15 cellular contexts compared by ENCODE assay signal in the genomic region with DNA sequence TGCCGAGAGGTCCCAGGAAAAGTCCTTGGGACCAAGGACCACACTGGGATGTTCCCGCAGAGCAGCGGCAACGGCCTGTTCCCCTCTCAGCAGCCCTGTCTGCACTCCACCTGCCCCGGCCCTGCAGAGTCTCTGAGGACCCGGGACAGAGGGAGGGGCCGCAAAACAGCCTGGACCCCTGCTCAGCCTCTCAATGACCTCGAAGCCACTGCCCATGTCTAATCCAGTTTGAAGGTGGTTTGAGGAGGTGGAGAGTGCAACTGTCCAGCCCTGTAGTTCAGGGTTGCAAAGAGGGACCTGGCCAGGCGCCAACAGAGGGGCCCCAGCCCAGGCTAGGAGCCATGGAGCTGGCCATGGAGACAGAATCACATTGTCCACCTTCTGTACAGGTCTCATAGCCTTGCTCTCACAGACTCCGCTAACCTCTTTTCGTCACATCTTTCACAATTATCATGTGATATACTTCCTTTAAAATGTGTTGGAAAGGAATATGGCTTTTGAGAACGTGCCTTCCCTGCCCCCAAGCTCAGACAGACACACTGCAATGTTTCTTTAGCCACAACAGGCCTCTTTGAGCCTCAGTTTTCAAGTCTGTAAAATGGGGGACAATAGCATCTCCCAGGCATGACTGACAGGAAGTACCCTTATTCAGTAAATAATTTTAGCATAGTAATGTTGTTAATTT. TPM values are rescaled to one million over a fixed set of nuclear protein-coding genes. Genes with fewer than 3 reads are reported as not detected.
DNase-seq lines count a peak whose midpoint lies in the region; ATAC-seq, FAIRE-seq and TF ChIP-seq lines count a peak whose summit lies in the region.
"Had no signal": no experiment of that assay in that cellular context is flagged by ENCODE, and none has a peak within 500 bp of the region (broad histone marks: within the 10 kb centered on the region; RNA-seq: fewer than 3 reads in every experiment).

No MANE protein-coding gene starts in this region.

- DNase-seq in cardiac muscle cell (ENCODE audit: low read depth in 1 of 2, low spot score in 1 of 2) (peak in 1 of 2 donors; percentile 82), left ventricle myocardium superior (no peak), K562 (ENCODE audit: extremely low read depth in 1 of 4, low spot score in 3 of 4) (no peak), aorta (no peak), nucleus accumbens (lab: John Stamatoyannopoulos, UW) (no peak), GM13977 (ENCODE audit: low spot score) (no peak)
- no peak for DNase-seq in naive thymus-derived CD4-positive, alpha-beta T cell
- no peak for DNase-seq in stimulated activated CD4-positive, alpha-beta T cell treated with anti-CD3 and anti-CD28 coated beads, Interleukin-12 subunit alpha, Interleukin-12 subunit beta, amount 100 ng/mL, for 4 hours
- DNase-seq: islet precursor cell; NCI-H774; SHP77; stimulated activated naive CD4-positive, alpha-beta T cell treated with Interleukin-2 at 50 U/mL for 16 hours; T-helper 9 cell had no signal

- no TSS peak for BruUV-seq in K562 (replicated peaks; lab: Mats Ljungman, UMichigan)

- no peak overlapping the region for H3K4me2 ChIP-seq in K562 (ENCODE audit: insufficient read depth, low read length)
- H3K4me2 ChIP-seq: GM23338 had no signal

- peaks cover 17 to 40% (median 24%) of the 10 kb centered on the region in 5 donors for H3K36me3 Mint-ChIP-seq in naive thymus-derived CD4-positive, alpha-beta T cell

- no peaks in the 10 kb centered on the region for H3K27me3 Mint-ChIP-seq in naive thymus-derived CD4-positive, alpha-beta T cell

- intact Hi-C loops in left ventricle myocardium superior (cut with micrococcal nuclease): no loop called here
- intact Hi-C loops in K562 (cut with micrococcal nuclease): no loop called here
- intact Hi-C loops in naive thymus-derived CD4-positive, alpha-beta T cell (cut with micrococcal nuclease): loop anchor here in 1 of 2 donors (2.0 kb wide), 2 partner anchors 17 to 19 kb away; no protein-coding TSS in a partner anchor
- intact Hi-C loops in aorta (cut with DNase I): loop anchor here in 1 of 2 donors (5.0 kb wide), 1 partner anchor 38 kb away; no protein-coding TSS in a partner anchor

- 78% methylated on average over 7 of the region's 12 CpGs for WGBS in K562 (ENCODE audit: insufficient coverage, low coverage, missing lambda C conversion rate)
- WGBS in aorta, 2 donors: 49 to 51% methylated on average over 12 of the region's 12 CpGs

- H3K27me3 ChIP-seq in cardiac muscle cell: no peaks in the 10 kb centered on the region
- H3K27me3 ChIP-seq in K562 (ENCODE audit: control insufficient read depth in 2 of 2, insufficient read depth in 2 of 2, low read length in 2 of 2): no peaks in the 10 kb centered on the region
- H3K27me3 ChIP-seq in naive thymus-derived CD4-positive, alpha-beta T cell (ENCODE audit: control insufficient read depth in 2 of 2, insufficient read depth in 2 of 2, low read length in 2 of 2): no peaks in the 10 kb centered on the region
- H3K27me3 ChIP-seq in aorta (ENCODE audit: control insufficient read depth in 1 of 2, insufficient read depth in 2 of 2, low read length in 1 of 2): no peaks in the 10 kb centered on the region

- H3K4me3 ChIP-seq in cardiac muscle cell (no peak overlapping the region), K562 (no peak overlapping the region), aorta (ENCODE audit: low read length in 2 of 2) (no peak overlapping the region)
- H3K4me3 ChIP-seq in naive thymus-derived CD4-positive, alpha-beta T cell (ENCODE audit: low read length): no peak overlapping the region
- H3K4me3 ChIP-seq: GM23338 had no signal

- H3K27ac Mint-ChIP-seq in naive thymus-derived CD4-positive, alpha-beta T cell: peak overlapping the region in 8 of 9 donors; percentile 72 to 97 (median 87)

- no peak overlapping the region for H2AFZ ChIP-seq in K562 (ENCODE audit: low read depth, low read length)
- H2AFZ ChIP-seq: GM23338 had no signal

- H3K9me3 ChIP-seq in cardiac muscle cell (ENCODE audit: low read depth) (no peaks in the 10 kb centered on the region), K562 (replicated peaks; ENCODE audit: control insufficient read depth, insufficient read depth, low read depth, low read length) (peaks cover 5% of the 10 kb centered on the region; the same call in 1 of the 2 replicates), aorta (ENCODE audit: control insufficient read depth, low read length) (no peaks in the 10 kb centered on the region)
- H3K9me3 ChIP-seq in naive thymus-derived CD4-positive, alpha-beta T cell (ENCODE audit: control insufficient read depth in 2 of 3, low read length in 3 of 3): peaks cover 0 to 13% (median 0%) of the 10 kb centered on the region in 3 experiments

- peaks cover 30 to 99% (median 92%) of the 10 kb centered on the region in 7 donors for H3K4me1 Mint-ChIP-seq in naive thymus-derived CD4-positive, alpha-beta T cell

- 0 out of 4 replicates have a peak overlapping the region, but pooled peaks of 1 of the 2 experiments have one; percentile 17 for H3K9ac ChIP-seq in K562 (ENCODE audit: insufficient read depth in 1 of 2, low read depth in 2 of 2, low read length in 2 of 2)

- peaks cover 14% of the 10 kb centered on the region; the same call in 1 of the 2 replicates for H4K20me1 ChIP-seq in K562 (replicated peaks; ENCODE audit: control insufficient read depth, insufficient read depth, low read length)

- peak overlapping the region in 4 of 10 donors; percentile 34 to 80 (median 62) for H3K4me3 Mint-ChIP-seq in naive thymus-derived CD4-positive, alpha-beta T cell
- H3K4me3 Mint-ChIP-seq: GM23338 had no signal

- H3K36me3 ChIP-seq in cardiac muscle cell: peaks cover 3% of the 10 kb centered on the region
- H3K36me3 ChIP-seq in K562 (ENCODE audit: control insufficient read depth, insufficient read depth, low read length): 0 out of 3 replicates have a peak, but pooled peaks cover 3% of the 10 kb centered on the region
- H3K36me3 ChIP-seq in naive thymus-derived CD4-positive, alpha-beta T cell (ENCODE audit: control insufficient read depth in 2 of 3, insufficient read depth in 3 of 3, low read length in 3 of 3): peaks cover 0 to 19% (median 0%) of the 10 kb centered on the region in 3 experiments
- peaks cover 2% of the 10 kb centered on the region in 2 donors for H3K36me3 ChIP-seq in aorta (ENCODE audit: control insufficient read depth in 1 of 2, insufficient read depth in 2 of 2, low read length in 1 of 2)

- H3K79me2 ChIP-seq in K562 (ENCODE audit: control insufficient read depth, insufficient read depth, low read length): no peaks in the 10 kb centered on the region; the same call in 2 of the 3 replicates

- H3K9me1 ChIP-seq in K562 (ENCODE audit: control insufficient read depth, insufficient read depth, low read length): no peaks in the 10 kb centered on the region

- CTCF ChIA-PET in K562 (lab: Yijun Ruan, JAX; ENCODE audit: low intra/inter-chr PET ratio): no interaction called here
- CTCF ChIA-PET in naive thymus-derived CD4-positive, alpha-beta T cell (lab: Charles Lee): no interaction called here

- TF ChIP-seq EP300 in K562 (IDR thresholded peaks at IDR 0.05; ENCODE audit: low read length): no peak

- POLR2A ChIA-PET in K562 (lab: Yijun Ruan, JAX): no interaction called here
- POLR2A ChIA-PET in naive thymus-derived CD4-positive, alpha-beta T cell (lab: Charles Lee): interaction anchor here (1.1 to 6.0 kb wide), 3 partner anchors 39 to 45 kb away, joined by 3 to 40 read pairs (median 5); no protein-coding TSS in a partner anchor

- FAIRE-seq in K562 (lab: Jason Lieb, UNC): no peak
- FAIRE-seq: D721Med had no signal

- no peak for TF ChIP-seq RAD21 in K562 (CRISPR knock-in tag; conservative IDR thresholded peaks at IDR 0.05 in 1 of 2, IDR thresholded peaks at IDR 0.05 in 1 of 2)

- H3K9me3 Mint-ChIP-seq in naive thymus-derived CD4-positive, alpha-beta T cell: peaks cover 0 to 18% (median 11%) of the 10 kb centered on the region in 11 donors
- H3K9me3 Mint-ChIP-seq: GM23338 had no signal

- ATAC-seq in left ventricle myocardium superior: no peak
- no peak for ATAC-seq in K562
- ATAC-seq in naive thymus-derived CD4-positive, alpha-beta T cell: peak; percentile 45
- ATAC-seq in aorta (ENCODE audit: low FRiP score): no peak
- ATAC-seq: GM23338 had no signal

- H3K27ac ChIP-seq in cardiac muscle cell: peak overlapping the region; percentile 99
- no peak overlapping the region for H3K27ac ChIP-seq in K562 (ENCODE audit: extremely low read depth, low read depth, low read length)
- H3K27ac ChIP-seq in naive thymus-derived CD4-positive, alpha-beta T cell (ENCODE audit: low read depth, low read length): no peak overlapping the region
- H3K27ac ChIP-seq in aorta (ENCODE audit: low read depth in 1 of 2, low read length in 2 of 2): peak overlapping the region; percentile 2 to 70

- TF ChIP-seq POLR2A in K562 (conservative IDR thresholded peaks at IDR 0.05): no peak

- TF ChIP-seq CTCF in cardiac muscle cell (IDR thresholded peaks at IDR 0.05; ENCODE audit: low read depth, low read length): no peak
- no peak for TF ChIP-seq CTCF in K562 (IDR thresholded peaks at IDR 0.05 in 2 of 3, conservative IDR thresholded peaks at IDR 0.05 in 1 of 3; ENCODE audit: insufficient read depth in 2 of 3, low read depth in 1 of 3, low read length in 3 of 3)
- no peak for TF ChIP-seq CTCF in GM13977 (IDR thresholded peaks at IDR 0.05; ENCODE audit: extremely low read depth, insufficient read depth, missing control alignments)

- in situ Hi-C loops in K562 (cut with MboI) (no loop called here), GM13977 (cut with MboI; ENCODE audit: low pct_unique_long_range_greater_than_20kb, low sequenced_read_pairs, unreplicated experiment) (no loop called here)

- H3K4me1 ChIP-seq in cardiac muscle cell (ENCODE audit: low read depth) (peaks cover 45% of the 10 kb centered on the region), K562 (replicated peaks in 1 of 2; ENCODE audit: control insufficient read depth in 2 of 2, insufficient read depth in 2 of 2, low read length in 2 of 2) (peaks cover 0 to 7% of the 10 kb centered on the region in 2 experiments; a peak in 2 of 5 replicates), aorta (ENCODE audit: control insufficient read depth in 1 of 2, insufficient read depth in 2 of 2, low read length in 2 of 2) (peaks cover 0 to 5% of the 10 kb centered on the region in 2 donors)
- peaks cover 0 to 67% of the 10 kb centered on the region in 2 donors for H3K4me1 ChIP-seq in naive thymus-derived CD4-positive, alpha-beta T cell (ENCODE audit: control insufficient read depth in 2 of 2, insufficient read depth in 2 of 2, low read length in 2 of 2)

RNA-seq across cellular contexts. Expression of a gene that starts 49.3 kb away (rescaled TPM):
- 167 and 169 TPM in 2 replicates for total RNA-seq in cardiac muscle cell
- 171 and 202 TPM in 2 replicates for polyA plus RNA-seq in cardiac muscle cell
- total RNA-seq in left ventricle myocardium superior: 90.5 TPM
- 54.6 and 92.3 TPM in 2 replicates for total RNA-seq in K562 (2011; cell fraction: chromatin; rRNA removed; ENCODE audit: low replicate concordance)
- total RNA-seq in K562 (2011; cell fraction: nucleolus; rRNA removed): 49.7 and 53.4 TPM in 2 replicates
- total RNA-seq in K562 (2011; cell fraction: nucleoplasm; rRNA removed): 46.1 and 65.6 TPM in 2 replicates
- 42.5 and 47.3 TPM in 2 replicates for total RNA-seq in K562 (2014; rRNA removed)
- 15.9 and 16.8 TPM in 2 replicates for total RNA-seq in K562 (2014; rRNA removed; fragmentation: Illumina TruSeq; extraction: Trizol)
- total RNA-seq in K562 (2015; rRNA removed; fragmentation: Illumina TruSeq; extraction: Trizol): 26.1 and 26.8 TPM in 2 replicates
- total RNA-seq in K562 (2021): 62.3 and 67.7 TPM in 2 replicates
- 37.3 and 44.7 TPM in 2 replicates for polyA plus RNA-seq in K562 (2011; rRNA removed)
- polyA plus RNA-seq in K562 (2011; cell fraction: cytosol; rRNA removed): 33.0 and 71.5 TPM in 2 replicates
- polyA plus RNA-seq in K562 (2011; cell fraction: nucleus; rRNA removed): 38.8 and 47.1 TPM in 2 replicates
- polyA plus RNA-seq in K562 (2012): 63.9 and 83.3 TPM in 2 replicates
- 56.9 and 59.2 TPM in 2 replicates for polyA plus RNA-seq in K562 (2014; fragmentation: Illumina TruSeq; extraction: Trizol)
- 1 to 10 TPM; 2.2 to 5.6 TPM for polyA plus RNA-seq in K562 (2014; fragmentation: Nextera tagmentation; extraction: Ambion mirVana)
- 30.8 and 34.5 TPM in 2 replicates for polyA plus RNA-seq in K562 (2014; rRNA removed)
- polyA minus RNA-seq in K562 (2011; rRNA and poly(A)+ RNA removed): 50.7 and 52.2 TPM in 2 replicates
- 66.1 and 73.5 TPM in 2 replicates for polyA minus RNA-seq in K562 (2011; cell fraction: cytosol; rRNA and poly(A)+ RNA removed)
- polyA minus RNA-seq in K562 (2011; cell fraction: nucleus; rRNA and poly(A)+ RNA removed): 25.3 and 32.7 TPM in 2 replicates
- total RNA-seq in naive thymus-derived CD4-positive, alpha-beta T cell: 100 to 1,000 TPM in 4 of 5 experiments, 10 to 100 TPM in 1; 41.3 to 249 (median 227) TPM
- 100 to 1,000 TPM; 188 to 390 TPM for polyA plus RNA-seq in naive thymus-derived CD4-positive, alpha-beta T cell
- total RNA-seq in aorta: 1,000 to 10,000 TPM in 1 of 2 donors, 100 to 1,000 TPM in 1; 883 to 1,590 TPM
- 100 to 1,000 TPM in 1 of 2 donors, 10 to 100 TPM in 1; 82.0 to 378 TPM for polyA plus RNA-seq in aorta

Comparison
In these comparisons a context has a peak if more than half of its experiments do, and no peak if none do; other contexts are left out.
1. H3K27ac ChIP-seq: peak in cardiac muscle cell (single experiment) and aorta (2 of 2); none in K562 (single experiment) and naive thymus-derived CD4-positive, alpha-beta T cell (single experiment).